ENCODE assay signal across 8 cellular contexts in the genomic region with DNA sequence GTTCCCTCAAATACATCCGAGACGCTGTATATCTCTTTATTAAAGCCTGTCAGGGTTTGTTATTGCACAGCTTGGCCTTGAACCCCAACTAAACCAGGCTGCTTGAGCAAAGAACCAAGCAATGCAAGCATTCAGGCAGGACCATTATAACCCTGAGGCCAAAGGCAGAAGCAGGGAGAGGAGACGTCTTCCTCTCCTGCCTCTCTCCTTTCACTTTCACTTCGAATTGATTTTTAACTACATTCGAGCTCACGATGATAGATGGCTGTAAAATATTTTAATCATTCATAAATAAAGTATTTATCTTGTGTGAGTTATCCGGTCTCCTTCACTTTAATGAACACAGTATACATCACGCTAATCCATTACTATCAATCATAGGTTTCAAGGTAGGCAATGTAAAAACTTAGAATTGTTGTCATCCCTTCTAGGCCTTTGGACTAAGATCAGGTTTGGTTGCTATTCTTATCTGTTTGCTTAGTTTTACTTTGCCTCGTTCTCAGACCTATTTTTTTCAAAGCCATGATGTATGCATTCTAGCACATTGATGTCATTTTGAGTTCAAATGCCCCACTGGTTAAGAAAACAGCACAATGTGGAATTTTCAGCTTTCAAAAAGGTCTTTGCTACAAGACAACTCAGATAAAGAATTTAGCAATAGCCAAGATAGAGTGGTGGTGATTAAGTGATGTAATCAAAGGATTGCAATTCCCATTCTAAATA.
DNase-seq lines count a peak whose midpoint lies in the region; ATAC-seq and TF ChIP-seq lines count a peak whose summit lies in the region.

No MANE protein-coding gene starts in this region.

- H3K27me3 ChIP-seq in left ventricle myocardium inferior (ENCODE audit: low read depth) (peaks cover 11% of the 10 kb centered on the region), stomach smooth muscle (ENCODE audit: control insufficient read depth in 1 of 2, insufficient read depth in 2 of 2, low read length in 2 of 2) (no peaks in the 10 kb centered on the region)

- H3K27ac Mint-ChIP-seq in T-helper 1 cell treated with Interleukin-12 subunit alpha and Interleukin-12 subunit beta and Interleukin-4 antibody, amounts not matched to agents 30 μg/mL and 1 μg/mL, for 36 hours: peak overlapping the region; percentile 94

- peak overlapping the region; percentile 54 for H3K4me3 ChIP-seq in left ventricle myocardium inferior
- peak overlapping the region; percentile 71 to 78 for H3K4me3 ChIP-seq in stomach smooth muscle (ENCODE audit: low read length in 2 of 2)

- H3K4me1 Mint-ChIP-seq in T-helper 1 cell treated with Interleukin-12 subunit alpha and Interleukin-12 subunit beta and Interleukin-4 antibody, amounts not matched to agents 30 μg/mL and 1 μg/mL, for 36 hours (ENCODE audit: low read depth): peaks cover 43% of the 10 kb centered on the region

- ATAC-seq in GM21528 (IDR thresholded peaks at IDR 0.05; ENCODE audit: low FRiP score, unreplicated experiment) (peak; percentile 66), HG02981 (IDR thresholded peaks at IDR 0.05; ENCODE audit: unreplicated experiment) (no peak)

- H3K27ac ChIP-seq in left ventricle myocardium inferior (replicated peaks): peak overlapping the region; percentile 30
- H3K27ac ChIP-seq in stomach smooth muscle (ENCODE audit: low read length): peak overlapping the region; percentile 31

- peaks cover 6% of the 10 kb centered on the region for H3K9me3 Mint-ChIP-seq in T-helper 1 cell treated with Interleukin-12 subunit alpha and Interleukin-12 subunit beta and Interleukin-4 antibody, amounts not matched to agents 30 μg/mL and 1 μg/mL, for 36 hours

- H3K9me3 ChIP-seq in left ventricle myocardium inferior (replicated peaks): no peaks in the 10 kb centered on the region
- no peaks in the 10 kb centered on the region for H3K9me3 ChIP-seq in stomach smooth muscle (ENCODE audit: control insufficient read depth in 2 of 2, low read length in 2 of 2)

- no peaks in the 10 kb centered on the region for H3K27me3 Mint-ChIP-seq in T-helper 1 cell treated with Interleukin-12 subunit alpha and Interleukin-12 subunit beta and Interleukin-4 antibody, amounts not matched to agents 30 μg/mL and 1 μg/mL, for 36 hours (ENCODE audit: low read depth)

- DNase-seq in CD1c-positive myeloid dendritic cell (ENCODE audit: extremely low spot score): peak; percentile 17
- DNase-seq in left ventricle myocardium inferior: no peak
- DNase-seq in NCI-H2107 treated with DMSO at 0.1 percent for 48 hours (lab: John Stamatoyannopoulos, UW; ENCODE audit: unreplicated experiment): no peak
- DNase-seq in NCI-H446 treated with DMSO at 0.1 percent for 48 hours (lab: John Stamatoyannopoulos, UW): no peak

- H3K36me3 Mint-ChIP-seq in T-helper 1 cell treated with Interleukin-12 subunit alpha and Interleukin-12 subunit beta and Interleukin-4 antibody, amounts not matched to agents 30 μg/mL and 1 μg/mL, for 36 hours (ENCODE audit: low read depth): peaks cover 4% of the 10 kb centered on the region

- peak overlapping the region; percentile 73 for H3K4me3 Mint-ChIP-seq in T-helper 1 cell treated with Interleukin-12 subunit alpha and Interleukin-12 subunit beta and Interleukin-4 antibody, amounts not matched to agents 30 μg/mL and 1 μg/mL, for 36 hours

- no peaks in the 10 kb centered on the region for H3K4me1 ChIP-seq in left ventricle myocardium inferior
- H3K4me1 ChIP-seq in stomach smooth muscle (ENCODE audit: control insufficient read depth, insufficient read depth, low read length): peaks cover 8% of the 10 kb centered on the region

- no peaks in the 10 kb centered on the region for H3K36me3 ChIP-seq in left ventricle myocardium inferior
- no peaks in the 10 kb centered on the region for H3K36me3 ChIP-seq in stomach smooth muscle (ENCODE audit: control insufficient read depth in 2 of 2, insufficient read depth in 2 of 2, low read length in 2 of 2)

- TF ChIP-seq CTCF in left ventricle myocardium inferior (IDR thresholded peaks at IDR 0.05; ENCODE audit: borderline replicate concordance): no peak

- intact Hi-C loops in left ventricle myocardium inferior (cut with micrococcal nuclease): no loop called here

- peak overlapping the region; percentile 60 to 62 for H3K9ac ChIP-seq in stomach smooth muscle (ENCODE audit: low read length in 2 of 2)
